Comparison of ENCODE assay signal across 20 cellular contexts in genomic region chr3:172235698-172236097, GRCh38.
DNase-seq lines count a peak whose midpoint lies in the region; ATAC-seq, FAIRE-seq and TF ChIP-seq lines count a peak whose summit lies in the region.
"Had no signal": no experiment of that assay in that cellular context is flagged by ENCODE, and none has a peak within 500 bp of the region (broad histone marks: within the 10 kb centered on the region; RNA-seq: fewer than 3 reads in every experiment).

No MANE protein-coding gene starts in this region.

- H4K20me1 ChIP-seq in HepG2 (ENCODE audit: insufficient read depth, low read length), result peaks cover 93% of the 10 kb centered on the region
- H4K20me1 ChIP-seq: BLaER1 had no signal

- no peak for TF ChIP-seq CTCF in HepG2 (CRISPR knock-in tag; IDR thresholded peaks at IDR 0.05)
- TF ChIP-seq CTCF in right lobe of liver (IDR thresholded peaks at IDR 0.05), result no peak
- no peak for TF ChIP-seq CTCF in osteocyte (IDR thresholded peaks at IDR 0.05)

- H3K27ac ChIP-seq in HepG2 (ENCODE audit: extremely low read length, insufficient read depth, low read length) (no peak overlapping the region), right lobe of liver (no peak overlapping the region)
- H3K27ac ChIP-seq: 22Rv1, BLaER1, C4-2B had no signal

- no peak overlapping the region for H3K4me3 ChIP-seq in HepG2 (replicated peaks in 1 of 3; ENCODE audit: insufficient read depth in 1 of 3, low read depth in 2 of 3, low read length in 3 of 3)
- H3K4me3 ChIP-seq in right lobe of liver, result no peak overlapping the region
- H3K4me3 ChIP-seq: BLaER1, HAP-1 had no signal

- TF ChIP-seq POLR2A in HepG2 (IDR thresholded peaks at IDR 0.05; ENCODE audit: insufficient read depth in 1 of 2, low read depth in 2 of 2, low read length in 2 of 2) (no peak), right lobe of liver (IDR thresholded peaks at IDR 0.05) (no peak)

- intact Hi-C loops in HepG2 (cut with micrococcal nuclease; ENCODE audit: unreplicated experiment) (no loop called here), right lobe of liver (cut with DNase I) (no loop called here)

- H3K27ac Mint-ChIP-seq in immature natural killer cell (peak overlapping the region in 4 of 6 donors; percentile 11 to 66 (median 48)), osteocyte (ENCODE audit: unreplicated experiment) (peak overlapping the region; percentile 44)
- H3K27ac Mint-ChIP-seq: B cell; CD4-positive, alpha-beta T cell had no signal

- no peak overlapping the region for H3K9ac ChIP-seq in HepG2 (ENCODE audit: insufficient read depth, low read depth, low read length)
- H3K9ac ChIP-seq: BLaER1 had no signal

- H3K36me3 ChIP-seq in HepG2 (replicated peaks in 1 of 2; ENCODE audit: control insufficient read depth in 1 of 2, insufficient read depth in 2 of 2, low read length in 2 of 2) (peaks cover 18 to 66% of the 10 kb centered on the region in 2 experiments), right lobe of liver (peaks cover 0 to 2% (median 0%) of the 10 kb centered on the region in 4 donors)
- H3K36me3 ChIP-seq: HAP-1 had no signal

- H3K4me1 Mint-ChIP-seq in immature natural killer cell, result peaks cover 56 to 90% of the 10 kb centered on the region in 2 donors
- H3K4me1 Mint-ChIP-seq in osteocyte (ENCODE audit: unreplicated experiment), result peaks cover 8% of the 10 kb centered on the region
- H3K4me1 Mint-ChIP-seq: B cell had no signal

- no TSS peak for BruUV-seq in HepG2 (replicated peaks; lab: Mats Ljungman, UMichigan)

- H3K4me1 ChIP-seq in HepG2 (ENCODE audit: insufficient read depth, low read length) (peaks cover 44% of the 10 kb centered on the region; the same call in 1 of the 2 replicates), right lobe of liver (peaks cover 0 to 28% (median 3%) of the 10 kb centered on the region in 4 donors)
- H3K4me1 ChIP-seq: BLaER1 had no signal

- no peak overlapping the region for H3K4me2 ChIP-seq in HepG2 (ENCODE audit: low read depth, low read length)
- H3K4me2 ChIP-seq: BLaER1 had no signal

- CTCF ChIA-PET in HepG2 (lab: Yijun Ruan, JAX; ENCODE audit: low intra/inter-chr PET ratio, low total read pairs), result no interaction called here
- CTCF ChIA-PET in HEK293T (lab: Yijun Ruan, JAX), result no interaction called here

- ATAC-seq in HepG2, result peak; percentile 27
- ATAC-seq in right lobe of liver, result no peak
- ATAC-seq in left lobe of liver, result no peak

- no peak for FAIRE-seq in HepG2 (lab: Jason Lieb, UNC)
- FAIRE-seq: A204.1, G401.6, GM12892, H54 had no signal

- TF ChIP-seq EP300 in HepG2 (IDR thresholded peaks at IDR 0.05; ENCODE audit: low read depth in 2 of 2, low read length in 2 of 2) (no peak), HepG2 (CRISPR knock-in tag; IDR thresholded peaks at IDR 0.05; ENCODE audit: borderline replicate concordance) (no peak)

- H3K9me3 Mint-ChIP-seq in immature natural killer cell, result no peaks in the 10 kb centered on the region
- no peaks in the 10 kb centered on the region for H3K9me3 Mint-ChIP-seq in osteocyte (ENCODE audit: unreplicated experiment)
- H3K9me3 Mint-ChIP-seq: CD8-positive, alpha-beta memory T cell had no signal

- H3K27me3 Mint-ChIP-seq in immature natural killer cell (ENCODE audit: low read depth in 3 of 3) (peaks cover 0 to 3% (median 2%) of the 10 kb centered on the region in 3 donors), osteocyte (ENCODE audit: unreplicated experiment) (no peaks in the 10 kb centered on the region)
- H3K27me3 Mint-ChIP-seq: B cell; CD4-positive, alpha-beta T cell; CD8-positive, alpha-beta memory T cell had no signal

- no peak for DNase-seq in HepG2 (ENCODE audit: low spot score)
- no peak for DNase-seq in right lobe of liver
- DNase-seq in immature natural killer cell, result no peak
- no peak for DNase-seq in osteocyte (ENCODE audit: extremely low spot score, unreplicated experiment)
- no peak for DNase-seq in HEK293T (ENCODE audit: extremely low spot score)
- no peak for DNase-seq in left lobe of liver (ENCODE audit: low spot score)
- DNase-seq: CD4-positive, alpha-beta T cell; CD8-positive, alpha-beta memory T cell; DMS153; DND-41; GOT3 had no signal

- peaks cover 96% of the 10 kb centered on the region for H3K79me2 ChIP-seq in HepG2 (ENCODE audit: insufficient read depth, low read length)

- H3K36me3 Mint-ChIP-seq in immature natural killer cell (peaks cover 6 to 16% (median 16%) of the 10 kb centered on the region in 3 donors), osteocyte (ENCODE audit: unreplicated experiment) (peaks cover 29% of the 10 kb centered on the region)

- 0 out of 2 replicates have a peak, but pooled peaks cover 3% of the 10 kb centered on the region for H3K9me3 ChIP-seq in HepG2 (ENCODE audit: low read length)
- H3K9me3 ChIP-seq in right lobe of liver, result no peaks in the 10 kb centered on the region
- H3K9me3 ChIP-seq: HAP-1 had no signal

- no peak overlapping the region for H2AFZ ChIP-seq in HepG2 (ENCODE audit: low read length)

- H3K4me3 Mint-ChIP-seq in immature natural killer cell (no peak overlapping the region), osteocyte (ENCODE audit: unreplicated experiment) (no peak overlapping the region)
- H3K4me3 Mint-ChIP-seq: B cell; CD4-positive, alpha-beta T cell; CD8-positive, alpha-beta memory T cell had no signal

- no peaks in the 10 kb centered on the region for H3K27me3 ChIP-seq in HepG2 (ENCODE audit: control insufficient read depth in 1 of 2, insufficient read depth in 2 of 2, low read length in 2 of 2)
- H3K27me3 ChIP-seq in right lobe of liver, result no peaks in the 10 kb centered on the region
- H3K27me3 ChIP-seq: BLaER1 had no signal

- TF ChIP-seq RAD21 in HepG2 (CRISPR knock-in tag; IDR thresholded peaks at IDR 0.05), result no peak

- in situ Hi-C loops in HepG2 (cut with HindIII; ENCODE audit: extremely low pct_ligation_motif_present, low pct_unique_long_range_greater_than_20kb), result no loop called here

- POLR2A ChIA-PET in HepG2 (lab: Yijun Ruan, JAX), result no interaction called here
- POLR2A ChIA-PET in HEK293T (lab: Yijun Ruan, JAX), result no interaction called here

TF ChIP-seq in HepG2, 621 proteins besides CTCF, POLR2A, EP300 and RAD21:
- TF ChIP-seq KDM3A (CRISPR knock-in tag; IDR thresholded peaks at IDR 0.05; ENCODE audit: low read depth) (no peak), PRMT3 (CRISPR knock-in tag; IDR thresholded peaks at IDR 0.05; ENCODE audit: borderline replicate concordance, low read depth) (no peak), POLR2AphosphoS2 (IDR thresholded peaks at IDR 0.05; ENCODE audit: low read depth, low read length) (peak; percentile 54; the same call in 1 of the 2 replicates), RBM22 (optimal IDR thresholded peaks at IDR 0.05; ENCODE audit: low read length) (peak; percentile 96)

TF ChIP-seq in HEK293T, 16 proteins besides CTCF, POLR2A, EP300 and RAD21:
- TF ChIP-seq PKNOX1 (IDR thresholded peaks at IDR 0.05) (no peak), BHLHE40 (IDR thresholded peaks at IDR 0.05; ENCODE audit: borderline replicate concordance) (no peak), FOXK2 (IDR thresholded peaks at IDR 0.05) (no peak), L3MBTL2 (conservative IDR thresholded peaks at IDR 0.05) (no peak), FOXA1 (IDR thresholded peaks at IDR 0.05) (no peak), CTBP1 (IDR thresholded peaks at IDR 0.05; ENCODE audit: borderline replicate concordance) (no peak), ELF4 (IDR thresholded peaks at IDR 0.05) (no peak), NFRKB (IDR thresholded peaks at IDR 0.05) (no peak), FOXM1 (IDR thresholded peaks at IDR 0.05; ENCODE audit: borderline replicate concordance) (no peak), LEF1 (IDR thresholded peaks at IDR 0.05; ENCODE audit: borderline replicate concordance) (no peak), SP1 (IDR thresholded peaks at IDR 0.05) (no peak), SUZ12 (IDR thresholded peaks at IDR 0.05) (no peak), ZNF384 (IDR thresholded peaks at IDR 0.05) (no peak), ARNT (IDR thresholded peaks at IDR 0.05) (no peak), TARDBP (IDR thresholded peaks at IDR 0.05) (no peak), HDGF (IDR thresholded peaks at IDR 0.05; ENCODE audit: borderline replicate concordance) (no peak)
TF ChIP-seq in HEK293T: peak in this region for 0.
